In the genomic region with DNA sequence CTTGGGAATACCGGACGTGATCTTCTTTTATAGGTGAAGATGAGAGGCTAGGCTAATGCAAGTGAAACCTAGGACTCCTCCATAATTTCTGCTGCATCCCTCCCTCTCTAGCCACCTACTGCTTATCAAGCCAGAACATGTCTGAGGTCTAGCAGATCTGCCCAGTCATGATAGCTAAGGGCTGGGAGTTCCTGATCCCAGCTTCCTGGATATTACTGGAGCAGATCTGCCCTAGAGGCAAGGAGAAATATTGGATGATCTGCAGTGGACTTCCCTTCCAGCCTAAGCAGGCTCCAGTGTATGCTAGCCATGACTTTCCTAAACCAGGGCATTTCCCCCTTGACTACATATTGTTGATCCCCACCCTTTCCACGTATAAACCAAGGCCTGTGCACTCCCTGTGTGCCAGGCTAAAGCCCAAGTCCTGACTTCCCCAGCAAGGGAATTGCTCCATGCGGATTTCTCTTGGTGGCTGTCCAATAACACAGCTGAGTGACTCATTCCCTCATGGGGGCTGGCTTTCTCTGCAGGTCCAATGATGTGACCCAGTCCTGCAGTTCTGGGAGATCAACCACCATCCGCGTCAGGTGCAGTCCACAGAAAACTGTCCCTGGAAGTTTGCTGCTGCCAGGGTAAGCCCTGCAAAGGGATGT, we compare ENCODE assay signal across 11 cellular contexts. TPM values are rescaled to one million over a fixed set of nuclear protein-coding genes. Genes with fewer than 3 reads are reported as not detected.
DNase-seq lines count a peak whose midpoint lies in the region; ATAC-seq, FAIRE-seq and TF ChIP-seq lines count a peak whose summit lies in the region.
"Had no signal": no experiment of that assay in that cellular context is flagged by ENCODE, and none has a peak within 500 bp of the region (broad histone marks: within the 10 kb centered on the region; RNA-seq: fewer than 3 reads in every experiment).

No MANE protein-coding gene starts in this region.

- H3K27me3 Mint-ChIP-seq in chondrocyte (ENCODE audit: low read depth), result no peaks in the 10 kb centered on the region
- H3K27me3 Mint-ChIP-seq: activated CD4-positive, alpha-beta T cell treated with anti-CD3 and anti-CD28 coated beads, Interleukin-2, amount 10 ng/mL, durations not matched to agents 24 days and 14 days; effector memory CD8-positive, alpha-beta T cell had no signal

- no peak overlapping the region for H3K4me3 Mint-ChIP-seq in chondrocyte (ENCODE audit: unreplicated experiment)
- H3K4me3 Mint-ChIP-seq: activated CD4-positive, alpha-beta T cell treated with anti-CD3 and anti-CD28 coated beads, Interleukin-2, amount 10 ng/mL, durations not matched to agents 24 days and 14 days had no signal

- POLR2A ChIA-PET in A549 (lab: Yijun Ruan, JAX), result interaction anchor here (0.5 to 1.6 kb wide), 5 partner anchors 16 to 98 kb away, joined by 4 to 8 read pairs (median 5); a partner anchor contains a TSS

- peaks cover 50% of the 10 kb centered on the region for H3K4me1 Mint-ChIP-seq in chondrocyte (ENCODE audit: low read depth)

- no peaks in the 10 kb centered on the region for H3K36me3 Mint-ChIP-seq in chondrocyte (ENCODE audit: low read depth)

- H3K4me3 ChIP-seq in A549 (no peak overlapping the region), MG63 (no peak overlapping the region), left lung (no peak overlapping the region)

- CTCF ChIA-PET in A549 (lab: Yijun Ruan, JAX), result interaction anchor here (1.0 to 2.3 kb wide), 5 partner anchors 15 to 109 kb away, joined by 3 to 18 read pairs (median 6); a partner anchor contains a TSS

- TF ChIP-seq CTCF in A549 (IDR thresholded peaks at IDR 0.05), result no peak
- no peak for TF ChIP-seq CTCF in chondrocyte (IDR thresholded peaks at IDR 0.05)
- no peak for TF ChIP-seq CTCF in left lung (IDR thresholded peaks at IDR 0.05)

- peak overlapping the region; percentile 98 for H3K27ac Mint-ChIP-seq in chondrocyte (ENCODE audit: unreplicated experiment)
- H3K27ac Mint-ChIP-seq: effector memory CD8-positive, alpha-beta T cell had no signal

- intact Hi-C loops in left lung (cut with DNase I), result no loop called here

- TF ChIP-seq RAD21 in A549 (conservative IDR thresholded peaks at IDR 0.05 in 1 of 2, IDR thresholded peaks at IDR 0.05 in 1 of 2), result no peak

- no peak for TF ChIP-seq POLR2A in A549 (IDR thresholded peaks at IDR 0.05; ENCODE audit: low read length)

- H3K9me3 Mint-ChIP-seq in chondrocyte (ENCODE audit: low read depth), result no peaks in the 10 kb centered on the region
- H3K9me3 Mint-ChIP-seq: activated CD4-positive, alpha-beta T cell treated with anti-CD3 and anti-CD28 coated beads, Interleukin-2, amount 10 ng/mL, durations not matched to agents 24 days and 14 days; effector memory CD8-positive, alpha-beta T cell had no signal

- H3K4me2 ChIP-seq in A549, result peak overlapping the region; percentile 57

- ATAC-seq in A549 (peak; percentile 69 to 76), left lung (peak; percentile 12), GM19023 (IDR thresholded peaks at IDR 0.05; ENCODE audit: unreplicated experiment) (no peak)
- ATAC-seq: effector memory CD8-positive, alpha-beta T cell had no signal

- H3K36me3 ChIP-seq in MG63 (no peaks in the 10 kb centered on the region), left lung (no peaks in the 10 kb centered on the region)

- TF ChIP-seq EP300 in A549 (IDR thresholded peaks at IDR 0.05), result no peak

- H3K27ac ChIP-seq in A549, result peak overlapping the region; percentile 69 to 85
- peak overlapping the region; percentile 45 to 53 for H3K27ac ChIP-seq in left lung
- H3K27ac ChIP-seq: neutrophil had no signal

- no peak for FAIRE-seq in A549 (lab: Jason Lieb, UNC)

- DNase-seq in A549 (ENCODE audit: low read depth in 1 of 2, low spot score in 1 of 2), result peak; percentile 51 to 60
- DNase-seq in MG63, result peak; percentile 90
- DNase-seq in chondrocyte (ENCODE audit: low spot score), result no peak
- DNase-seq in left lung, result no peak
- no peak for DNase-seq in SHP77 (lab: John Stamatoyannopoulos, UW)
- DNase-seq in NAMALWA (ENCODE audit: low spot score), result no peak
- DNase-seq in NCI-H1092 (lab: John Stamatoyannopoulos, UW), result no peak
- DNase-seq: activated CD4-positive, alpha-beta T cell treated with anti-CD3 and anti-CD28 coated beads, Interleukin-2, amount 10 ng/mL, durations not matched to agents 24 days and 14 days; effector memory CD8-positive, alpha-beta T cell had no signal

- peaks cover 33% of the 10 kb centered on the region for H3K4me1 ChIP-seq in A549
- peaks cover 14 to 15% of the 10 kb centered on the region in 2 donors for H3K4me1 ChIP-seq in left lung

- no peaks in the 10 kb centered on the region for H3K9me3 ChIP-seq in A549
- no peaks in the 10 kb centered on the region for H3K9me3 ChIP-seq in MG63
- H3K9me3 ChIP-seq in left lung, result no peaks in the 10 kb centered on the region
- H3K9me3 ChIP-seq: neutrophil had no signal

- WGBS in A549 (ENCODE audit: missing lambda C conversion rate), result 55% methylated on average over 6 of the region's 6 CpGs

- H3K27me3 ChIP-seq in MG63 (no peaks in the 10 kb centered on the region), left lung (no peaks in the 10 kb centered on the region)
- H3K27me3 ChIP-seq: neutrophil had no signal

TF ChIP-seq in A549, 52 proteins besides CTCF, POLR2A, EP300 and RAD21:
- TF ChIP-seq HEYL (CRISPR knock-in tag; IDR thresholded peaks at IDR 0.05), result no peak
- TF ChIP-seq MAFK (IDR thresholded peaks at IDR 0.05; ENCODE audit: partially characterized antibody), result peak; percentile 44
- TF ChIP-seq JUN (IDR thresholded peaks at IDR 0.05), result no peak
- TF ChIP-seq NFE2L2 (conservative IDR thresholded peaks at IDR 0.05; ENCODE audit: low read length), result 0 out of 2 replicates have a peak, but pooled peaks have one; percentile 56
- no peak for TF ChIP-seq HDAC2 (IDR thresholded peaks at IDR 0.05)
- no peak for TF ChIP-seq BHLHE40 (IDR thresholded peaks at IDR 0.05; ENCODE audit: low read depth, low read length)
- no peak for TF ChIP-seq FOSL2 (IDR thresholded peaks at IDR 0.05)
- peak; percentile 51 for TF ChIP-seq FOSL2 (CRISPR knock-in tag; IDR thresholded peaks at IDR 0.05)
- TF ChIP-seq, protein P1, sequence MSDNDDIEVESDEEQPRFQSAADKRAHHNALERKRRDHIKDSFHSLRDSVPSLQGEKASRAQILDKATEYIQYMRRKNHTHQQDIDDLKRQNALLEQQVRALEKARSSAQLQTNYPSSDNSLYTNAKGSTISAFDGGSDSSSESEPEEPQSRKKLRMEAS (IDR thresholded peaks at IDR 0.05), result no peak

RNA-seq across cellular contexts. Expression of a gene that starts 15.5 kb away (rescaled TPM):
- polyA plus RNA-seq in A549 (2011; rRNA removed), result 152 and 158 TPM in 2 replicates
- polyA plus RNA-seq in A549 (2012; cell fraction: cytosol; rRNA removed), result 70.6 and 73.4 TPM in 2 replicates
- polyA plus RNA-seq in A549 (2012; cell fraction: nucleus; rRNA removed), result 66.8 and 84.3 TPM in 2 replicates
- 98.0 to 106 TPM (median 103 TPM) in 3 replicates for polyA plus RNA-seq in A549 (2017; fragmentation: RNase III; extraction: RNeasy Plus Mini Kit Qiagen cat#74134 plus additional on column Dnase treatment)
- 93.4 and 105 TPM in 2 replicates for polyA minus RNA-seq in A549 (2011; rRNA and poly(A)+ RNA removed)
- 751 and 778 TPM in 2 replicates for total RNA-seq in MG63 (2014; rRNA removed; shearing (Covaris generic); ENCODE audit: low replicate concordance)
- total RNA-seq in chondrocyte, result 127 to 354 TPM (median 348 TPM) in 3 replicates
- total RNA-seq in left lung, result 100 to 1,000 TPM; 144 to 189 TPM

RNA-seq across cellular contexts. Expression of a gene that starts 51.2 kb away (rescaled TPM):
- polyA plus RNA-seq in A549 (2011; rRNA removed), result 2.5 and 4.9 TPM in 2 replicates
- polyA plus RNA-seq in A549 (2012; cell fraction: cytosol; rRNA removed), result 4.5 and 5.7 TPM in 2 replicates
- 15.7 and 19.5 TPM in 2 replicates for polyA plus RNA-seq in A549 (2012; cell fraction: nucleus; rRNA removed)
- 5.6 to 5.9 TPM (median 5.6 TPM) in 3 replicates for polyA plus RNA-seq in A549 (2017; fragmentation: RNase III; extraction: RNeasy Plus Mini Kit Qiagen cat#74134 plus additional on column Dnase treatment)
- polyA minus RNA-seq in A549 (2011; rRNA and poly(A)+ RNA removed), result 14.1 and 15.4 TPM in 2 replicates
- 0.76 and 1.2 TPM in 2 replicates for total RNA-seq in MG63 (2014; rRNA removed; shearing (Covaris generic); ENCODE audit: low replicate concordance)
- total RNA-seq in chondrocyte, result 8.6 to 10.3 TPM (median 9.9 TPM) in 3 replicates
- 1 to 10 TPM; 5.9 to 8.8 TPM for total RNA-seq in left lung

Comparison
In these comparisons a context has a peak if more than half of its experiments do, and no peak if none do; other contexts are left out.
1. DNase-seq: peak in A549 (2 of 2) and MG63 (single experiment); none in chondrocyte (single experiment), left lung (0 of 2), SHP77 (0 of 2), NAMALWA (single experiment) and NCI-H1092 (single experiment).